In the genomic region with DNA sequence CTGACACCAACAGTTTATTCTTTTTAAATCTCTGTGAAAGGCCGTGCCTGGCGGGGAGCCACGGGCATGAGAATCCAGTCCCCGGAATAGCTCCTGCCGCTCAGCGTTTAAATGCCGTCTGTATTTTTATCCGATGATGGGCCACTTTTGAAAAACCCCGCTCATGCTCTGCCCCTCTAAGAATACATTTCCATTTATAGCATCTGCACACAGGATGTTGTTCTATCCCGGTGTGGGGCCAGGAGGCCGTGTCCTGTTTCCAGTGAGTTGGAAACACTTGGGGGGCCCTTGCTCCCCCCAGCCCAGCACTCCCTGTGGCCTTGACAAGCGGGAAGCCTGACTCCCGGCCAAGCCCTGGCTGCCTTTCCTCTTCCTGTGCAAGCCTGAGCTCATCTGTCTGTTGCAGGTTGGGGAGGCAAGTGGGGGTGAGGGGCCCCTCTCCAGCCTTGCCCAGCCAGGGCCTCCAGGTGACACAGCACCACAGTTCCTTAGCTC, we compare ENCODE assay signal across 8 cellular contexts.
A peak's percentile ranks its signal among the peaks of the same experiment; 100 is the strongest.
DNase-seq lines count a peak whose midpoint lies in the region; FAIRE-seq and TF ChIP-seq lines count a peak whose summit lies in the region.

No MANE protein-coding gene starts in this region.

- FAIRE-seq in D721Med (lab: Jason Lieb, UNC): no peak

- peak; percentile 88 for DNase-seq in EH (ENCODE audit: low read depth)
- peak; percentile 21 to 62 for DNase-seq in cerebellar nuclear complex (lab: John Stamatoyannopoulos, UW)
- DNase-seq in activated CD4-positive, alpha-beta T cell treated with anti-CD3 and anti-CD28 coated beads for 4 hours: no peak
- DNase-seq in LoVo (ENCODE audit: low spot score): no peak
- no peak for DNase-seq in D721Med (ENCODE audit: insufficient read length, low spot score)
- no peak for DNase-seq in NCI-H526 (lab: John Stamatoyannopoulos, UW)

- H3K36me3 ChIP-seq in iPS-20b (ENCODE audit: insufficient read depth, low read depth, low read length) (no peaks in the 10 kb centered on the region), rectal smooth muscle tissue (ENCODE audit: control insufficient read depth, insufficient read depth, low read length) (no peaks in the 10 kb centered on the region)

- H3K27ac ChIP-seq in iPS-20b (ENCODE audit: low read length) (no peak overlapping the region), rectal smooth muscle tissue (ENCODE audit: low read depth, low read length) (peak overlapping the region; percentile 95)

- no peak for TF ChIP-seq CTCF in D721Med (IDR thresholded peaks at IDR 0.05; ENCODE audit: insufficient read depth, missing control alignments)

- H3K4me1 ChIP-seq in iPS-20b (ENCODE audit: insufficient read depth, low read length) (peaks cover 28% of the 10 kb centered on the region), rectal smooth muscle tissue (ENCODE audit: control insufficient read depth, insufficient read depth, low read length) (peaks cover 49% of the 10 kb centered on the region)

- H3K27me3 ChIP-seq in iPS-20b (ENCODE audit: insufficient read depth, low read length): no peaks in the 10 kb centered on the region
- no peaks in the 10 kb centered on the region for H3K27me3 ChIP-seq in rectal smooth muscle tissue (ENCODE audit: control insufficient read depth, insufficient read depth, low read length)

- H3K4me3 ChIP-seq in iPS-20b (ENCODE audit: low read length) (no peak overlapping the region), rectal smooth muscle tissue (ENCODE audit: low read length) (no peak overlapping the region)

- H3K9ac ChIP-seq in iPS-20b (ENCODE audit: low read depth, low read length): 0 out of 2 replicates have a peak overlapping the region, but pooled peaks have one; percentile 42
- peak overlapping the region; percentile 2 for H3K9ac ChIP-seq in rectal smooth muscle tissue (ENCODE audit: low read length)

- H3K9me3 ChIP-seq in iPS-20b (ENCODE audit: insufficient read depth, low read depth, low read length): no peaks in the 10 kb centered on the region

Comparison
In these comparisons a context has a peak if more than half of its experiments do, and no peak if none do; other contexts are left out.
1. DNase-seq: peak in EH (single experiment) and cerebellar nuclear complex (2 of 2); none in activated CD4-positive, alpha-beta T cell treated with anti-CD3 and anti-CD28 coated beads for 4 hours (0 of 2), LoVo (single experiment), D721Med (single experiment) and NCI-H526 (0 of 2).